1 cellular context compared by ENCODE assay signal in the genomic region with DNA sequence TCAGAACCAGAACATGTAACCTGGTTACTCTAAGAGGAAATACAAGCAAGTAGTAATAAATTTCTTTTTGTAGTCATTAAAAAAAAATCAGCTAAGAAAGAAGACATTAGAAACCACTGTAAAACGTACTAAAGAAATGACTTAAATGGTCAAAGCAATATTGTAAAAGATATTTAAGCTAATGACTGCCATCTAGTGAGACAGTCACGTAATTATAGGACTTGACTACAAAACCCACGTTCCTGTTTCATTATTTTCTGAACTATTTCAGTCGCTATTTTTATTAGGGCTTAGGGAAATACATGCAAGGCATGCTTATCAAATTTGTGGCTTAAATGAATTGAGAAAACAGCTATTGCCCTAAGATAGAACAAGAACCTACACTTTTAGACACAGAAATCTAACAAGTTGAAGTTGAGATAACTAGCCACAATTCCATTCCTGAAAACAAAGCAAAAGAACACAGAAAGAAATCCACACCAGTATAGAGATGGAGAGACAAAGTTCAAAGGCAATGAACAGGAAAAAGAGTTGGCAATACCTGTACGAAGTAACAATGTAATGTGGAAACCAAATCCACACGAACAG.
A peak's percentile ranks its signal among the peaks of the same experiment; 100 is the strongest.
TF ChIP-seq lines count a peak whose summit lies in the region.

No MANE protein-coding gene starts in this region.

TF ChIP-seq in HepG2, 621 proteins besides CTCF, POLR2A, EP300 and RAD21:
- TF ChIP-seq LRRFIP1 (CRISPR knock-in tag; conservative IDR thresholded peaks at IDR 0.05): no peak
- no peak for TF ChIP-seq JUN (CRISPR knock-in tag; IDR thresholded peaks at IDR 0.05)
- no peak for TF ChIP-seq ZFP91 (CRISPR knock-in tag; IDR thresholded peaks at IDR 0.05; ENCODE audit: borderline replicate concordance)
- no peak for TF ChIP-seq ZNF44 (CRISPR knock-in tag; IDR thresholded peaks at IDR 0.05)
- TF ChIP-seq ZFP36L1 (CRISPR knock-in tag; IDR thresholded peaks at IDR 0.05): no peak
- no peak for TF ChIP-seq ASH2L (IDR thresholded peaks at IDR 0.05; ENCODE audit: insufficient read length, low read depth, low read length)
- peak; percentile 26; the same call in 1 of the 2 replicates for TF ChIP-seq SMC3 (IDR thresholded peaks at IDR 0.05; ENCODE audit: low read length)
- TF ChIP-seq ZNF513 (CRISPR knock-in tag; conservative IDR thresholded peaks at IDR 0.05): no peak
- TF ChIP-seq NKX3-1 (CRISPR knock-in tag; IDR thresholded peaks at IDR 0.05): no peak
- no peak for TF ChIP-seq MXD3 (CRISPR knock-in tag; IDR thresholded peaks at IDR 0.05)
- no peak for TF ChIP-seq ZNF232 (CRISPR knock-in tag; IDR thresholded peaks at IDR 0.05; ENCODE audit: borderline replicate concordance)
- TF ChIP-seq, protein P1, sequence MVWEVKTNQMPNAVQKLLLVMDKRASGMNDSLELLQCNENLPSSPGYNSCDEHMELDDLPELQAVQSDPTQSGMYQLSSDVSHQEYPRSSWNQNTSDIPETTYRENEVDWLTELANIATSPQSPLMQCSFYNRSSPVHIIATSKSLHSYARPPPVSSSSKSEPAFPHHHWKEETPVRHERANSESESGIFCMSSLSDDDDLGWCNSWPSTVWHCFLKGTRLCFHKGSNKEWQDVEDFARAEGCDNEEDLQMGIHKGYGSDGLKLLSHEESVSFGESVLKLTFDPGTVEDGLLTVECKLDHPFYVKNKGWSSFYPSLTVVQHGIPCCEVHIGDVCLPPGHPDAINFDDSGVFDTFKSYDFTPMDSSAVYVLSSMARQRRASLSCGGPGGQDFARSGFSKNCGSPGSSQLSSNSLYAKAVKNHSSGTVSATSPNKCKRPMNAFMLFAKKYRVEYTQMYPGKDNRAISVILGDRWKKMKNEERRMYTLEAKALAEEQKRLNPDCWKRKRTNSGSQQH (CRISPR knock-in tag; IDR thresholded peaks at IDR 0.05; ENCODE audit: low read depth): no peak
- no peak for TF ChIP-seq HOXA5 (CRISPR knock-in tag; IDR thresholded peaks at IDR 0.05)
- TF ChIP-seq ZNF326 (CRISPR knock-in tag; IDR thresholded peaks at IDR 0.05; ENCODE audit: borderline replicate concordance): no peak
- TF ChIP-seq STAG1 (CRISPR knock-in tag; IDR thresholded peaks at IDR 0.05): peak; percentile 80
- no peak for TF ChIP-seq ZNF672 (CRISPR knock-in tag; IDR thresholded peaks at IDR 0.05)
- no peak for TF ChIP-seq ZNF629 (CRISPR knock-in tag; conservative IDR thresholded peaks at IDR 0.05)
